8 cellular contexts compared by ENCODE assay signal in genomic region chr1:826831-827220, GRCh38.
DNase-seq lines count a peak whose midpoint lies in the region; ATAC-seq and TF ChIP-seq lines count a peak whose summit lies in the region.
"Not testable (repeated sequence)": the region's sequence is repeated elsewhere in the genome, so short reads cannot be mapped to it uniquely, and the experiment has no call there.

No MANE protein-coding gene starts in this region.

- peak; percentile 34 for ATAC-seq in GM21529 (IDR thresholded peaks at IDR 0.05; ENCODE audit: unreplicated experiment)
- ATAC-seq in HG03175 (IDR thresholded peaks at IDR 0.05; ENCODE audit: unreplicated experiment): peak; percentile 38
- ATAC-seq in stimulated activated naive CD8-positive, alpha-beta T cell treated with anti-CD3 and anti-CD28 coated beads, Interleukin-15, Interleukin-2, amounts not matched to agents 100 U/mL and 50 U/mL, for 24 hours: peak; percentile 7

- 0 to 4% (median 0%) methylated on average over 3 to 17 of the region's 25 CpGs for WGBS in adrenal gland, 4 donors

- not testable (repeated sequence) for H3K4me1 ChIP-seq in adrenal gland (replicated peaks in 1 of 2); muscle layer of colon (ENCODE audit: insufficient read depth, low read length)

- H3K27ac ChIP-seq in adrenal gland: peak overlapping the region; percentile 78 to 99 (median 92)
- H3K27ac ChIP-seq in muscle layer of colon (ENCODE audit: low read depth, low read length): peak overlapping the region; percentile 63

- not testable (repeated sequence) for TF ChIP-seq POLR2A in adrenal gland (IDR thresholded peaks at IDR 0.05)

- not testable (repeated sequence) for H3K36me3 ChIP-seq in adrenal gland (replicated peaks in 1 of 2); muscle layer of colon (ENCODE audit: insufficient read depth, low read length)

- not testable (repeated sequence) for TF ChIP-seq CTCF in adrenal gland (IDR thresholded peaks at IDR 0.05); fibroblast of villous mesenchyme (IDR thresholded peaks at IDR 0.05; ENCODE audit: insufficient read depth, low read depth, low read length)

- intact Hi-C loops in adrenal gland (cut with DNase I): not testable (repeated sequence)

- H3K9ac ChIP-seq in muscle layer of colon (ENCODE audit: low read length): peak overlapping the region; percentile 57

- DNase-seq in DMS53 (lab: John Stamatoyannopoulos, UW) (peak; percentile 41), RKO (ENCODE audit: low spot score) (peak; percentile 23), adrenal gland (peak in 2 of 7 donors; percentile 25 to 28), fibroblast of villous mesenchyme (ENCODE audit: low read depth) (peak; percentile 10)
- DNase-seq in stimulated activated naive CD8-positive, alpha-beta T cell treated with anti-CD3 and anti-CD28 coated beads, Interleukin-15, Interleukin-2, amounts not matched to agents 100 U/mL and 50 U/mL, for 24 hours: not testable (repeated sequence)

- H3K4me3 ChIP-seq in adrenal gland (peak overlapping the region; percentile 22 to 78 (median 49)), fibroblast of villous mesenchyme (ENCODE audit: low read depth, low read length) (peak overlapping the region; percentile 74), muscle layer of colon (ENCODE audit: low read depth in 1 of 2, low read length in 2 of 2) (peak overlapping the region in 1 of 2 donors; percentile 59)

- not testable (repeated sequence) for H3K9me3 ChIP-seq in adrenal gland (replicated peaks in 1 of 3); muscle layer of colon (ENCODE audit: low read length)

- not testable (repeated sequence) for H3K27me3 ChIP-seq in adrenal gland; muscle layer of colon (ENCODE audit: control insufficient read depth in 1 of 2, insufficient read depth in 2 of 2, low read length in 2 of 2)
